ENCODE assay signal across 8 cellular contexts in genomic region chr18:22688877-22689496, GRCh38.
"Had no signal": no experiment of that assay in that cellular context is flagged by ENCODE, and none has a peak within 500 bp of the region (broad histone marks: within the 10 kb centered on the region; RNA-seq: fewer than 3 reads in every experiment).

No MANE protein-coding gene starts in this region.

- H2AFZ ChIP-seq: GM23338 had no signal

- H3K4me3 ChIP-seq: GM23338 had no signal

- DNase-seq: H9, HCEC 1CT, HFFc6, KBM-7 had no signal

- H3K27ac ChIP-seq: HL-60 had no signal

- H3K4me2 ChIP-seq: GM23338 had no signal

- FAIRE-seq: H1, H54 had no signal

- ATAC-seq: GM23338 had no signal
